ENCODE assay signal across 9 cellular contexts in genomic region chr1:223811634-223812101, GRCh38. TPM values are rescaled to one million over a fixed set of nuclear protein-coding genes. Genes with fewer than 3 reads are reported as not detected.
A peak's percentile ranks its signal among the peaks of the same experiment; 100 is the strongest.
DNase-seq lines count a peak whose midpoint lies in the region; ATAC-seq and TF ChIP-seq lines count a peak whose summit lies in the region.
"Had no signal": no experiment of that assay in that cellular context is flagged by ENCODE, and none has a peak within 500 bp of the region (broad histone marks: within the 10 kb centered on the region; RNA-seq: fewer than 3 reads in every experiment).

No MANE protein-coding gene starts in this region.

- H3K4me3 ChIP-seq in cardiac fibroblast (replicated peaks in 1 of 2; ENCODE audit: low read depth in 2 of 2, low read length in 2 of 2) = no peak overlapping the region
- H3K4me3 ChIP-seq in lung = no peak overlapping the region

- H3K4me3 Mint-ChIP-seq in activated CD4-positive, alpha-beta T cell treated with anti-CD3 and anti-CD28 coated beads, Interleukin-2, amount 10 ng/mL, durations not matched to agents 7 days and 5 days = no peak overlapping the region

- peaks cover 8 to 15% of the 10 kb centered on the region in 2 donors for H3K36me3 ChIP-seq in lung (ENCODE audit: control insufficient read depth in 2 of 2, insufficient read depth in 2 of 2, low read length in 2 of 2)

- intact Hi-C loops in posterior vena cava (cut with DNase I) = no loop called here

- no peaks in the 10 kb centered on the region for H3K27me3 Mint-ChIP-seq in activated CD4-positive, alpha-beta T cell treated with anti-CD3 and anti-CD28 coated beads, Interleukin-2, amount 10 ng/mL, durations not matched to agents 7 days and 5 days

- peak; percentile 35 for TF ChIP-seq CTCF in cardiac fibroblast (IDR thresholded peaks at IDR 0.05; ENCODE audit: low read depth, low read length)
- TF ChIP-seq CTCF in lung (IDR thresholded peaks at IDR 0.05; ENCODE audit: control extremely low read depth, extremely low read depth) = peak; percentile 50

- CTCF ChIA-PET in activated CD4-positive, alpha-beta T cell treated with anti-CD3 and anti-CD28 coated beads, Interleukin-2, amount 10 ng/mL, durations not matched to agents 7 days and 5 days (lab: Charles Lee) = interaction anchor here (0.6 to 1.6 kb wide), 5 partner anchors 13 to 795 kb away, joined by 3 to 6 read pairs (median 3); partner anchors contain the start of gene TP53BP2

- H3K4me1 Mint-ChIP-seq in activated CD4-positive, alpha-beta T cell treated with anti-CD3 and anti-CD28 coated beads, Interleukin-2, amount 10 ng/mL, durations not matched to agents 7 days and 5 days = peaks cover 28% of the 10 kb centered on the region

- POLR2A ChIA-PET in activated CD4-positive, alpha-beta T cell treated with anti-CD3 and anti-CD28 coated beads, Interleukin-2, amount 10 ng/mL, durations not matched to agents 7 days and 5 days (lab: Charles Lee) = interaction anchor here (0.7 kb wide), 1 partner anchor 1222 kb away, joined by 5 read pairs; the partner anchor contains the start of gene TAF1A

- H3K27me3 ChIP-seq in lung (ENCODE audit: control insufficient read depth, insufficient read depth) = no peaks in the 10 kb centered on the region

- H3K27ac ChIP-seq in lung (ENCODE audit: low read depth in 1 of 2, low read length in 1 of 2) = no peak overlapping the region

- DNase-seq in activated CD4-positive, alpha-beta T cell treated with anti-CD3 and anti-CD28 coated beads, Interleukin-2, amount 10 ng/mL, durations not matched to agents 7 days and 5 days = peak; percentile 29
- no peak for DNase-seq in activated CD4-positive, alpha-beta T cell treated with anti-CD3 and anti-CD28 coated beads for 1 hour
- DNase-seq in NCI-H2196 (lab: John Stamatoyannopoulos, UW; ENCODE audit: unreplicated experiment) = peak; percentile 53
- DNase-seq in cardiac fibroblast (ENCODE audit: low read depth in 2 of 2) = peak; percentile 64 to 70
- no peak for DNase-seq in lung (ENCODE audit: low spot score)
- DNase-seq in posterior vena cava (ENCODE audit: low spot score) = no peak
- DNase-seq in stimulated activated CD4-positive, alpha-beta T cell treated with anti-CD3 and anti-CD28 coated beads, Interleukin-2, amount 100 ng/mL, for 24 hours = no peak
- DNase-seq in ecto neural progenitor cell (ENCODE audit: low spot score) = no peak

- ATAC-seq in lung (ENCODE audit: insufficient read depth, low FRiP score) = no peak

- H3K27ac Mint-ChIP-seq in activated CD4-positive, alpha-beta T cell treated with anti-CD3 and anti-CD28 coated beads, Interleukin-2, amount 10 ng/mL, durations not matched to agents 7 days and 5 days = peak overlapping the region; percentile 51
- H3K27ac Mint-ChIP-seq: activated naive CD4-positive, alpha-beta T cell treated with anti-CD3 and anti-CD28 coated beads, Interleukin-2, amount 50 U/mL, for 72 hours had no signal

- 55% methylated on average over 3 of the region's 3 CpGs for WGBS in lung, 2 donors

- H3K9me3 ChIP-seq in lung (ENCODE audit: control insufficient read depth in 2 of 2, insufficient read depth in 1 of 2, low read length in 1 of 2) = no peaks in the 10 kb centered on the region

- peaks cover 34% of the 10 kb centered on the region for H3K36me3 Mint-ChIP-seq in activated CD4-positive, alpha-beta T cell treated with anti-CD3 and anti-CD28 coated beads, Interleukin-2, amount 10 ng/mL, durations not matched to agents 7 days and 5 days (ENCODE audit: low read depth)

- H3K4me1 ChIP-seq in lung (ENCODE audit: control insufficient read depth in 2 of 2, insufficient read depth in 2 of 2, low read length in 2 of 2) = peaks cover 0 to 2% of the 10 kb centered on the region in 2 donors

- no peaks in the 10 kb centered on the region for H3K9me3 Mint-ChIP-seq in activated CD4-positive, alpha-beta T cell treated with anti-CD3 and anti-CD28 coated beads, Interleukin-2, amount 10 ng/mL, durations not matched to agents 7 days and 5 days
- H3K9me3 Mint-ChIP-seq: activated naive CD4-positive, alpha-beta T cell treated with anti-CD3 and anti-CD28 coated beads, Interleukin-2, amount 50 U/mL, for 72 hours had no signal

RNA-seq across cellular contexts. Expression of gene TP53BP2, which starts 34.1 kb away (rescaled TPM):
- total RNA-seq in activated CD4-positive, alpha-beta T cell treated with anti-CD3 and anti-CD28 coated beads, Interleukin-2, amount 10 ng/mL, durations not matched to agents 7 days and 5 days = 10 to 100 TPM; 33.4 to 36.9 TPM
- total RNA-seq in lung = 10 to 100 TPM; 60.7 to 94.2 TPM
- polyA plus RNA-seq in lung = 10 to 100 TPM; 11.5 to 30.7 TPM
- total RNA-seq in posterior vena cava = 10 to 100 TPM; 39.6 to 54.4 TPM

Comparison
In these comparisons a context has a peak if more than half of its experiments do, and no peak if none do; other contexts are left out.
1. DNase-seq: peak in activated CD4-positive, alpha-beta T cell treated with anti-CD3 and anti-CD28 coated beads, Interleukin-2, amount 10 ng/mL, durations not matched to agents 7 days and 5 days (single experiment), NCI-H2196 (single experiment) and cardiac fibroblast (2 of 2); none in activated CD4-positive, alpha-beta T cell treated with anti-CD3 and anti-CD28 coated beads for 1 hour (single experiment), lung (single experiment), posterior vena cava (single experiment), stimulated activated CD4-positive, alpha-beta T cell treated with anti-CD3 and anti-CD28 coated beads, Interleukin-2, amount 100 ng/mL, for 24 hours (0 of 2) and ecto neural progenitor cell (single experiment).